ENCODE assay signal across 19 cellular contexts in the genomic region with DNA sequence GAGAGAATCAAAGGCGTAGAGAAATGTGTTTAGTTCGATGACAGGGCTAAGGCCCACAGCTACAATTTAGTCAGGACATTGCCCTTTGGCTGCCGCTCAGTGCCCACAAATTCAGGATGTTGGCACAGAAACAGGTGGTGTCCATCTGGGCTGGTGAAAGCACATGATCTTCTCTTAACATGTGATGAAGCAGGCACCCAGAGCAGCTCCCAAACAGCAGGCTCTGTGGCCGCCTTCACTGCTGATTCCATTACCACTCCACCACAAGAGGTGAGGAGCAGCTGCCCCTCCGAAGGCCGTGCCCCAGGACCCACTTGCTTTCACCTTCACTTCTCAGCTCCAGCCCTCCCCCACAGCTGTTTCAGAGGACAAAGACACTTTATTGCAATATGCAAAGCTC. TPM values are rescaled to one million over a fixed set of nuclear protein-coding genes. Genes with fewer than 3 reads are reported as not detected.
DNase-seq lines count a peak whose midpoint lies in the region; ATAC-seq and TF ChIP-seq lines count a peak whose summit lies in the region.
"Had no signal": no experiment of that assay in that cellular context is flagged by ENCODE, and none has a peak within 500 bp of the region (broad histone marks: within the 10 kb centered on the region; RNA-seq: fewer than 3 reads in every experiment).

No MANE protein-coding gene starts in this region.

- H3K4me1 ChIP-seq in Karpas-422 (ENCODE audit: low read length) (peaks cover 16% of the 10 kb centered on the region), mesendoderm (ENCODE audit: control insufficient read depth, low read depth, low read length) (peaks cover 3% of the 10 kb centered on the region)
- H3K4me1 ChIP-seq: esophagus muscularis mucosa, lower lobe of right lung, SJSA1, uterus had no signal

- no peak overlapping the region for H3K4ac ChIP-seq in mesendoderm (ENCODE audit: low read depth, low read length)

- CTCF ChIA-PET in MCF 10A (lab: Yijun Ruan, JAX) = interaction anchor here (0.6 to 6.4 kb wide), 20 partner anchors 9 to 663 kb away, joined by 3 to 91 read pairs (median 3); no protein-coding TSS in a partner anchor

- no peaks in the 10 kb centered on the region for H3K79me1 ChIP-seq in mesendoderm (ENCODE audit: low read length)

- no peaks in the 10 kb centered on the region for H3K27me3 Mint-ChIP-seq in MCF 10A (ENCODE audit: insufficient read depth, unreplicated experiment)

- no peak overlapping the region; the same call in 1 of the 2 replicates for H2AFZ ChIP-seq in Karpas-422 (ENCODE audit: low read length)

- WGBS in mesendoderm (ENCODE audit: extremely low coverage, insufficient coverage, low lambda C conversion rate) = no CpG with 5 or more reads among the region's 6 CpGs

- H3K4me3 ChIP-seq in Karpas-422 (ENCODE audit: low read length) (no peak overlapping the region), mesendoderm (ENCODE audit: low read length) (no peak overlapping the region)
- H3K4me3 ChIP-seq: cardiac muscle cell, esophagus muscularis mucosa, lower lobe of right lung, SJSA1, skin epidermis, uterus had no signal

- H2BK120ac ChIP-seq in mesendoderm (ENCODE audit: low read depth, low read length) = no peak overlapping the region

- H3K9me3 Mint-ChIP-seq in MCF 10A (ENCODE audit: unreplicated experiment) = no peaks in the 10 kb centered on the region
- H3K9me3 Mint-ChIP-seq: activated naive CD8-positive, alpha-beta T cell treated with anti-CD3 and anti-CD28 coated beads, Interleukin-2, amount 50 U/mL, for 24 hours; naive thymus-derived CD8-positive, alpha-beta T cell had no signal

- H3K27ac Mint-ChIP-seq in MCF 10A (ENCODE audit: low read depth, unreplicated experiment) = peak overlapping the region; percentile 20
- H3K27ac Mint-ChIP-seq: activated naive CD8-positive, alpha-beta T cell treated with anti-CD3 and anti-CD28 coated beads, Interleukin-2, amount 50 U/mL, for 24 hours; naive thymus-derived CD8-positive, alpha-beta T cell had no signal

- H3K4me3 Mint-ChIP-seq in MCF 10A (ENCODE audit: unreplicated experiment) = no peak overlapping the region
- H3K4me3 Mint-ChIP-seq: activated naive CD8-positive, alpha-beta T cell treated with anti-CD3 and anti-CD28 coated beads, Interleukin-2, amount 50 U/mL, for 24 hours; naive thymus-derived CD8-positive, alpha-beta T cell had no signal

- DNase-seq in Daoy (ENCODE audit: low read depth) (peak; percentile 25), Karpas-422 (peak; percentile 38), MCF 10A (ENCODE audit: unreplicated experiment) (no peak), mesendoderm (peak; percentile 45)
- no peak for DNase-seq in stimulated activated CD4-positive, alpha-beta T cell treated with anti-CD3 and anti-CD28 coated beads, Interleukin-4, amount 100 ng/mL, for 1 hour
- DNase-seq: activated naive CD8-positive, alpha-beta T cell treated with anti-CD3 and anti-CD28 coated beads, Interleukin-2, amount 50 U/mL, for 24 hours; lower lobe of right lung; naive thymus-derived CD8-positive, alpha-beta T cell; NCI-H187 treated with DMSO at 0.1 percent for 48 hours; NCI-H446 treated with DMSO at 0.1 percent for 48 hours; stimulated activated CD4-positive, alpha-beta T cell treated with anti-CD3 and anti-CD28 coated beads, Interleukin-4, amount 100 ng/mL, for 24 hours; uterus had no signal

- peaks cover 27% of the 10 kb centered on the region for H3K4me1 Mint-ChIP-seq in MCF 10A (ENCODE audit: insufficient read depth, unreplicated experiment)
- H3K4me1 Mint-ChIP-seq: activated naive CD8-positive, alpha-beta T cell treated with anti-CD3 and anti-CD28 coated beads, Interleukin-2, amount 50 U/mL, for 24 hours; naive thymus-derived CD8-positive, alpha-beta T cell had no signal

- H4K20me1 ChIP-seq in Karpas-422 (ENCODE audit: insufficient read depth, low read depth, low read length) = no peaks in the 10 kb centered on the region

- H3K18ac ChIP-seq in mesendoderm (ENCODE audit: low read length) = no peak overlapping the region

- H2AK5ac ChIP-seq in mesendoderm (ENCODE audit: low read length) = no peak overlapping the region

- H3K9me3 ChIP-seq in Karpas-422 (ENCODE audit: low read length) = no peaks in the 10 kb centered on the region
- H3K9me3 ChIP-seq: esophagus muscularis mucosa, lower lobe of right lung, SJSA1, uterus had no signal

- no peaks in the 10 kb centered on the region for H3K79me2 ChIP-seq in Karpas-422 (ENCODE audit: low read length)
- H3K79me2 ChIP-seq in mesendoderm (ENCODE audit: control insufficient read depth, insufficient read depth, low read length) = no peaks in the 10 kb centered on the region

- H4K8ac ChIP-seq in mesendoderm (ENCODE audit: low read depth, low read length) = no peak overlapping the region

- H3K27me3 ChIP-seq in Karpas-422 (ENCODE audit: low read length) = no peaks in the 10 kb centered on the region
- H3K27me3 ChIP-seq in mesendoderm (ENCODE audit: insufficient read depth, low read length, poor library complexity) = no peaks in the 10 kb centered on the region
- H3K27me3 ChIP-seq: cardiac muscle cell, uterus had no signal

- H2BK5ac ChIP-seq in mesendoderm (ENCODE audit: low read length) = no peak overlapping the region

- H3K4me2 ChIP-seq in Karpas-422 (ENCODE audit: low read depth, low read length, poor library complexity, severe bottlenecking) (no peak overlapping the region), mesendoderm (ENCODE audit: low read length) (no peak overlapping the region)

- no TSS peak for BruUV-seq in MCF 10A (replicated peaks; lab: Mats Ljungman, UMichigan)

- H3K36me3 ChIP-seq in Karpas-422 (ENCODE audit: insufficient read depth, low read length) (no peaks in the 10 kb centered on the region), mesendoderm (ENCODE audit: control insufficient read depth, insufficient read depth, low read length) (no peaks in the 10 kb centered on the region)
- H3K36me3 ChIP-seq: cardiac muscle cell, esophagus muscularis mucosa, lower lobe of right lung, SJSA1, uterus had no signal

- no peak overlapping the region for H3K23ac ChIP-seq in mesendoderm (ENCODE audit: low read length)

- no peak overlapping the region for H3K27ac ChIP-seq in Karpas-422 (ENCODE audit: low read length)
- no peak overlapping the region for H3K27ac ChIP-seq in mesendoderm (ENCODE audit: low read depth, low read length)
- H3K27ac ChIP-seq: cardiac muscle cell, esophagus muscularis mucosa, lower lobe of right lung, SJSA1, skin epidermis, uterus had no signal

- H3K9me2 ChIP-seq in Karpas-422 (replicated peaks; ENCODE audit: insufficient read depth, low read length) = no peaks in the 10 kb centered on the region

- H3K36me3 Mint-ChIP-seq in MCF 10A (ENCODE audit: insufficient read depth, unreplicated experiment) = no peaks in the 10 kb centered on the region
- H3K36me3 Mint-ChIP-seq: naive thymus-derived CD8-positive, alpha-beta T cell had no signal

- ATAC-seq in HG02981 (IDR thresholded peaks at IDR 0.05; ENCODE audit: unreplicated experiment) (no peak), HG03108 (IDR thresholded peaks at IDR 0.05; ENCODE audit: unreplicated experiment) (no peak), GM21423 (IDR thresholded peaks at IDR 0.05; ENCODE audit: unreplicated experiment) (no peak)
- ATAC-seq: activated naive CD8-positive, alpha-beta T cell treated with anti-CD3 and anti-CD28 coated beads, Interleukin-2, amount 50 U/mL, for 24 hours; lower lobe of right lung; naive thymus-derived CD8-positive, alpha-beta T cell had no signal

- no peak overlapping the region for H2BK15ac ChIP-seq in mesendoderm (replicated peaks; ENCODE audit: low read depth)

- POLR2A ChIA-PET in MCF 10A (lab: Yijun Ruan, JAX) = interaction anchor here (0.6 to 2.6 kb wide), 11 partner anchors 10 to 693 kb away, joined by 3 to 17 read pairs (median 4); a partner anchor contains a TSS

- no peak overlapping the region for H3K9ac ChIP-seq in Karpas-422 (ENCODE audit: low read length)
- no peak overlapping the region for H3K9ac ChIP-seq in mesendoderm (ENCODE audit: low read length)

- no peak overlapping the region for H4K5ac ChIP-seq in mesendoderm (ENCODE audit: low read length)

- intact Hi-C loops in MCF 10A (cut with micrococcal nuclease) = no loop called here

- no peak overlapping the region for H3K56ac ChIP-seq in mesendoderm (ENCODE audit: low read length)

- no peak for TF ChIP-seq CTCF in MCF 10A (IDR thresholded peaks at IDR 0.05; ENCODE audit: unreplicated experiment)

RNA-seq across cellular contexts. Expression of a gene that starts 24.8 kb away (rescaled TPM):
- not detected in 2 replicates for total RNA-seq in Daoy (2014; rRNA removed; shearing (Covaris generic))
- total RNA-seq in Karpas-422 (2014; rRNA removed; shearing (Covaris generic); ENCODE audit: low replicate concordance) = not detected in 2 replicates
- total RNA-seq in MCF 10A (2022) = 45.6 and 47.6 TPM in 2 replicates
- 0.25 TPM for polyA plus RNA-seq in mesendoderm (2013, experiment 1 of 2)
- 0.13 TPM for polyA plus RNA-seq in mesendoderm (2013, experiment 2 of 2)
- total RNA-seq: naive thymus-derived CD8-positive, alpha-beta T cell; SJSA1 had no signal
- polyA plus RNA-seq: naive thymus-derived CD8-positive, alpha-beta T cell had no signal

RNA-seq across cellular contexts. Expression of a gene that starts 58.1 kb away (rescaled TPM):
- total RNA-seq in Daoy (2014; rRNA removed; shearing (Covaris generic)) = 0.57 and 0.80 TPM in 2 replicates
- total RNA-seq in Karpas-422 (2014; rRNA removed; shearing (Covaris generic); ENCODE audit: low replicate concordance) = not detected in 2 replicates
- 207 and 222 TPM in 2 replicates for total RNA-seq in MCF 10A (2022)
- 2.1 TPM for polyA plus RNA-seq in mesendoderm (2013, experiment 1 of 2)
- polyA plus RNA-seq in mesendoderm (2013, experiment 2 of 2) = 2.2 TPM
- total RNA-seq: naive thymus-derived CD8-positive, alpha-beta T cell; SJSA1 had no signal
- polyA plus RNA-seq: naive thymus-derived CD8-positive, alpha-beta T cell had no signal

Comparison
In these comparisons a context has a peak if more than half of its experiments do, and no peak if none do; other contexts are left out.
1. DNase-seq: peak in Daoy (single experiment), Karpas-422 (single experiment) and mesendoderm (single experiment); none in MCF 10A (single experiment) and stimulated activated CD4-positive, alpha-beta T cell treated with anti-CD3 and anti-CD28 coated beads, Interleukin-4, amount 100 ng/mL, for 1 hour (single experiment).
2. RNA of a gene that starts 24.8 kb away (total RNA-seq): 45.6 to 47.6 TPM in MCF 10A; not detected in Daoy and not detected in Karpas-422; every median in the first group is over 10 times any median in the second.
3. RNA of a gene that starts 58.1 kb away (total RNA-seq): 207 to 222 TPM in MCF 10A; 0.57 to 0.80 TPM in Daoy and not detected in Karpas-422; every median in the first group is over 100 times any median in the second.